Comparison of ENCODE assay signal across 15 cellular contexts in the genomic region with DNA sequence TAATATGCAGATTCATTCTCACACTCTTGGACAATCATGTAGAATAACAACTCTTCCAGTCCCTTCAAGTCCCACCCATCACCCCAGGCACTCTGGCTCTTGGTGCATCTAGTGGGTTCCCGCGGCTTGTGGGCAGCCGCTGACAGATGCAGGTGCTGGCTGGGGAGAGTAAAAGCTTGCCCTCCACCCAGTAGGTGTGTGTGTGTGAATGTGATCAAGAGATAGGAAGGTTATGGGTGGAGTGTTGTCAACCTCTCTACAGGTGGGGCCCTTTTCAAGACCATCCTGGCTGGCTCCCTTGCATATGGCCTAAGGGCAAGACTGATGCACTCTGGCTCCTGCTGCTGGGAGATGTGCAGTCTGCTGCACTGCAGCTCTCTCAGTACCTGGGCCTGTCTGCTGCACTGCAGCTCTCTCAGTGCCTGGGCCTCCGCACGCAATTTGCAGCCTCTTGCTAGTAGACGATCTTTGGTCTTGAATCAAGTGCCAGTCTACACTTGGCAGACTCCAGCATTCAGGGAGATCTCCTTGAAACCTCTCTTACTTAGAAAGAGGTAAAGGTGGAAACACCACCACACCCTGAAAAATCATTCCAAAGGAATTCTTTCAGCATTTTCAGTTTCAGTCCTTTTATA.
"Had no signal": no experiment of that assay in that cellular context is flagged by ENCODE, and none has a peak within 500 bp of the region (broad histone marks: within the 10 kb centered on the region; RNA-seq: fewer than 3 reads in every experiment).

No MANE protein-coding gene starts in this region.

- H3K4me3 Mint-ChIP-seq: dendritic cell treated with granulocyte-macrophage colony-stimulating factor and Interleukin-4, amounts not matched to agents 40 ng/mL and 50 ng/mL, for 4 days; nephron had no signal

- H3K27ac Mint-ChIP-seq: activated naive CD4-positive, alpha-beta T cell treated with anti-CD3 and anti-CD28 coated beads, Interleukin-2, amount 50 U/mL, for 72 hours; dendritic cell treated with granulocyte-macrophage colony-stimulating factor and Interleukin-4, amounts not matched to agents 40 ng/mL and 50 ng/mL, for 4 days; nephron had no signal

- H3K4me3 ChIP-seq: adrenal gland, sigmoid colon, spleen, thyroid gland had no signal

- H3K9me3 ChIP-seq: adrenal gland, sigmoid colon, spleen, thyroid gland had no signal

- H3K27me3 ChIP-seq: adrenal gland, sigmoid colon, spleen, thyroid gland had no signal

- H3K9me3 Mint-ChIP-seq: dendritic cell treated with granulocyte-macrophage colony-stimulating factor and Interleukin-4, amounts not matched to agents 40 ng/mL and 50 ng/mL, for 4 days; nephron had no signal

- H3K36me3 ChIP-seq: adrenal gland, sigmoid colon, spleen, thyroid gland, WERI-Rb-1 had no signal

- H3K36me3 Mint-ChIP-seq: activated naive CD4-positive, alpha-beta T cell treated with anti-CD3 and anti-CD28 coated beads, Interleukin-2, amount 50 U/mL, for 72 hours had no signal

- DNase-seq: activated CD4-positive, alpha-beta T cell treated with anti-CD3 and anti-CD28 coated beads, Interleukin-2, amount 50 U/mL, for 4 hours; activated gamma-delta T cell treated with Interleukin-2 at 50 U/mL for 16 hours; adrenal gland; effector CD8-positive, alpha-beta T cell; nucleus accumbens; sigmoid colon; spleen; stimulated activated CD4-positive, alpha-beta T cell treated with anti-CD3 and anti-CD28 coated beads, Interleukin-4, amount 100 ng/mL, for 4 hours; stimulated activated naive CD4-positive, alpha-beta T cell; SW 1271; thyroid gland; WERI-Rb-1 had no signal

- ATAC-seq: activated naive CD4-positive, alpha-beta T cell treated with anti-CD3 and anti-CD28 coated beads, Interleukin-2, amount 50 U/mL, for 72 hours had no signal

- H3K4me1 ChIP-seq: adrenal gland, sigmoid colon, spleen, thyroid gland had no signal

- H3K27ac ChIP-seq: adrenal gland, sigmoid colon, spleen, thyroid gland, WERI-Rb-1 had no signal

- H3K4me1 Mint-ChIP-seq: nephron had no signal
